ENCODE assay signal across 10 cellular contexts in the genomic region with DNA sequence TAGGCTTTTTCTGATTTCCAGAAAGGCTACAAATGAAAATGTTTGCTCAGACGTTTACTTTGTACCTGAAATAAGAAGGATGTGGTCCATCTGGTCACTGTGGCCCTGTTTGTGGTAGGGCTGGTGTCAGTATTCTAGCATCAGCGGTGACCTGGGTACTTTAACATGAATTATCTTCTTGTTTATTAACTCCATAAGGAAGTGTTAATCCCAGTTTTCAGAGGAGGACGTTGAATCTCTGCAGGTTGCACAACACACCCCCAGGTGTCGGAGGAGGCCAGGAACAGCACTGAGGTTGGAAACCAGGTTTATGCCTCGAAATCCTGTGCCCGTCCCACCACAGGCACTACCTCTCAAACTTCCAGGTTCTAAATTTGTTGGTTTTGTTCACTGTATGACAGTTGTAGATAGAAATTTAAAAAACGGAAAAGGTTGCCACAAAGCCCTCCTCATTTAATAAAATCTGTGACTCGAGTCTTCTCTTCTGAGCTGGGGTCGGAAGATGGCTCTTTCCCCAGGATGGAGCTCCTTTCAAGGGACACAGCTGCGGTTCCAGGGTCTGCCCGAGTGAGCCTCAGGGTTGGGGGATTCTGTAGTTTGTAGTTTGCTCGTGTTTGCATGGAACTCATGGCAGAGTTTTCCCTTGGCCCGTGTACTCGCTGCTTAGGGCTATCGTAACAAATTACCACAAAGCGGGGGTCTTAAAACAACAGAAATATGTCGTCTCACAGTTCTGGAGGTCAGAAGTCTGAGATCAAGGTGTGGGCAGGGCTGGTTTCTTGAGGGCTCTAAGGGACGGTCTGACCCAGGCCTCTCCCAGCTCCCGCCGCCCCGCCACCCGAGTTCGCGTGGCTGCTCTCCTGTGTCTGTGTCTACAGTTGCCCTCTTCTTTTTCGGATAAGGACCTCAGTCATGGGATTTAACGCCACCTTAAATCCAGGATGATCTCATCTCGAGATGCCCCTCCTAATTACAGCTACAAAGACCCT. TPM values are rescaled to one million over a fixed set of nuclear protein-coding genes. Genes with fewer than 3 reads are reported as not detected.
DNase-seq lines count a peak whose midpoint lies in the region; ATAC-seq, FAIRE-seq and TF ChIP-seq lines count a peak whose summit lies in the region.
"Had no signal": no experiment of that assay in that cellular context is flagged by ENCODE, and none has a peak within 500 bp of the region (broad histone marks: within the 10 kb centered on the region; RNA-seq: fewer than 3 reads in every experiment).

No MANE protein-coding gene starts in this region.

- peak overlapping the region; percentile 31 for H3K4me3 ChIP-seq in BLaER1
- H3K4me3 ChIP-seq in KMS-11 (IDR thresholded peaks at IDR 0.05; ENCODE audit: insufficient read depth, low read depth, low read length): no peak overlapping the region
- H3K4me3 ChIP-seq in K562: no peak overlapping the region
- H3K4me3 ChIP-seq: SJCRH30 had no signal

- WGBS in K562 (ENCODE audit: insufficient coverage, low coverage, missing lambda C conversion rate): 12% methylated on average over 27 of the region's 27 CpGs

- no peaks in the 10 kb centered on the region for H3K36me3 Mint-ChIP-seq in naive B cell

- peak overlapping the region; percentile 69 for H3K4me2 ChIP-seq in BLaER1
- peak overlapping the region; percentile 36 for H3K4me2 ChIP-seq in KMS-11
- no peak overlapping the region; the same call in 1 of the 2 replicates for H3K4me2 ChIP-seq in K562 (ENCODE audit: insufficient read depth, low read length)

- H3K4me3 Mint-ChIP-seq in naive B cell: peak overlapping the region; percentile 78 to 93 (median 88)
- H3K4me3 Mint-ChIP-seq: neural crest cell had no signal

- no peaks in the 10 kb centered on the region for H3K27me3 Mint-ChIP-seq in naive B cell

- peak overlapping the region; percentile 33 for H2AFZ ChIP-seq in KMS-11 (ENCODE audit: low read depth)
- H2AFZ ChIP-seq in K562 (ENCODE audit: low read depth, low read length): no peak overlapping the region; the same call in 1 of the 2 replicates

- H3K79me2 ChIP-seq in KMS-11 (ENCODE audit: insufficient read depth, low read depth) (no peaks in the 10 kb centered on the region), K562 (ENCODE audit: control insufficient read depth, insufficient read depth, low read length) (no peaks in the 10 kb centered on the region)

- no peaks in the 10 kb centered on the region for H3K9me1 ChIP-seq in K562 (ENCODE audit: control insufficient read depth, insufficient read depth, low read length)

- no peak for FAIRE-seq in K562 (lab: Jason Lieb, UNC)

- POLR2A ChIA-PET in K562 (lab: Yijun Ruan, JAX): interaction anchor here (0.7 to 1.0 kb wide), 3 partner anchors 9 to 11 kb away, joined by 3 to 4 read pairs (median 3); no protein-coding TSS in a partner anchor

- CTCF ChIA-PET in K562 (lab: Yijun Ruan, JAX; ENCODE audit: low intra/inter-chr PET ratio): no interaction called here

- H3K27me3 ChIP-seq in BLaER1 (no peaks in the 10 kb centered on the region), KMS-11 (ENCODE audit: insufficient read depth, low read depth) (no peaks in the 10 kb centered on the region), K562 (ENCODE audit: control insufficient read depth in 2 of 2, insufficient read depth in 2 of 2, low read length in 2 of 2) (peaks cover 26 to 29% of the 10 kb centered on the region in 2 experiments)
- H3K27me3 ChIP-seq: SJCRH30 had no signal

- TF ChIP-seq RAD21 in K562 (CRISPR knock-in tag; conservative IDR thresholded peaks at IDR 0.05 in 1 of 2, IDR thresholded peaks at IDR 0.05 in 1 of 2): no peak

- H3K9ac ChIP-seq in BLaER1 (peak overlapping the region; percentile 27), KMS-11 (no peak overlapping the region), K562 (ENCODE audit: insufficient read depth in 1 of 2, low read depth in 2 of 2, low read length in 2 of 2) (no peak overlapping the region)

- H4K20me1 ChIP-seq in BLaER1 (no peaks in the 10 kb centered on the region), KMS-11 (ENCODE audit: insufficient read depth) (no peaks in the 10 kb centered on the region), K562 (replicated peaks; ENCODE audit: control insufficient read depth, insufficient read depth, low read length) (no peaks in the 10 kb centered on the region)

- H3K36me3 ChIP-seq in BLaER1: no peaks in the 10 kb centered on the region
- H3K36me3 ChIP-seq in KMS-11 (ENCODE audit: insufficient read depth): no peaks in the 10 kb centered on the region
- H3K36me3 ChIP-seq in K562 (ENCODE audit: control insufficient read depth, insufficient read depth, low read length): no peaks in the 10 kb centered on the region
- H3K36me3 ChIP-seq: SJCRH30 had no signal

- in situ Hi-C loops in K562 (cut with MboI): no loop called here

- no peak for DNase-seq in K562 (ENCODE audit: extremely low read depth in 1 of 4, low spot score in 3 of 4)
- no peak for DNase-seq in naive B cell
- DNase-seq in NCI-H2081 treated with DMSO at 0.1 percent for 48 hours (lab: John Stamatoyannopoulos, UW): no peak
- DNase-seq in globus pallidus (ENCODE audit: low spot score): no peak
- DNase-seq in AG08395 (ENCODE audit: low spot score): no peak
- DNase-seq: SJCRH30 had no signal

- TF ChIP-seq POLR2A in K562 (conservative IDR thresholded peaks at IDR 0.05): no peak

- ATAC-seq in K562 (no peak), naive B cell (ENCODE audit: low read depth in 2 of 2) (no peak), GM21529 (IDR thresholded peaks at IDR 0.05; ENCODE audit: unreplicated experiment) (no peak)

- H3K4me1 ChIP-seq in BLaER1 (peaks cover 26% of the 10 kb centered on the region), KMS-11 (ENCODE audit: low read depth, poor library complexity, severe bottlenecking) (no peaks in the 10 kb centered on the region), K562 (replicated peaks in 1 of 2; ENCODE audit: control insufficient read depth in 2 of 2, insufficient read depth in 2 of 2, low read length in 2 of 2) (no peaks in the 10 kb centered on the region; a peak in 1 of 5 replicates)
- H3K4me1 ChIP-seq: SJCRH30 had no signal

- TF ChIP-seq EP300 in K562 (IDR thresholded peaks at IDR 0.05; ENCODE audit: low read length): no peak

- TF ChIP-seq CTCF in KMS-11 (conservative IDR thresholded peaks at IDR 0.05; ENCODE audit: low read depth, low read length): no peak
- no peak for TF ChIP-seq CTCF in K562 (IDR thresholded peaks at IDR 0.05 in 2 of 3, conservative IDR thresholded peaks at IDR 0.05 in 1 of 3; ENCODE audit: insufficient read depth in 2 of 3, low read depth in 1 of 3, low read length in 3 of 3)

- H3K9me3 ChIP-seq in BLaER1: peaks cover 14% of the 10 kb centered on the region
- peaks cover 4% of the 10 kb centered on the region for H3K9me3 ChIP-seq in K562 (replicated peaks; ENCODE audit: control insufficient read depth, insufficient read depth, low read depth, low read length)
- H3K9me3 ChIP-seq: SJCRH30 had no signal

- intact Hi-C loops in K562 (cut with micrococcal nuclease): no loop called here

- no TSS peak for BruUV-seq in K562 (replicated peaks; lab: Mats Ljungman, UMichigan)

- H3K27ac Mint-ChIP-seq in naive B cell: peak overlapping the region in 5 of 6 donors; percentile 97 to 99 (median 98)

- H3K27ac ChIP-seq in BLaER1 (peak overlapping the region; percentile 46), KMS-11 (no peak overlapping the region), K562 (ENCODE audit: extremely low read depth, low read depth, low read length) (no peak overlapping the region)
- H3K27ac ChIP-seq: SJCRH30 had no signal

- peaks cover 20 to 29% (median 23%) of the 10 kb centered on the region in 3 donors for H3K4me1 Mint-ChIP-seq in naive B cell
- H3K4me1 Mint-ChIP-seq: neural crest cell had no signal

- no peaks in the 10 kb centered on the region for H3K9me3 Mint-ChIP-seq in naive B cell
- H3K9me3 Mint-ChIP-seq: neural crest cell had no signal

TF ChIP-seq in K562, 482 proteins besides CTCF, POLR2A, EP300 and RAD21 (continues in another document):
- no peak for TF ChIP-seq RAD51 (IDR thresholded peaks at IDR 0.05; ENCODE audit: borderline replicate concordance, low read depth)
- no peak for TF ChIP-seq FOXK2 (conservative IDR thresholded peaks at IDR 0.05 in 1 of 2, IDR thresholded peaks at IDR 0.05 in 1 of 2; ENCODE audit: low read depth in 2 of 2)
- TF ChIP-seq SMARCA5 (IDR thresholded peaks at IDR 0.05): no peak
- TF ChIP-seq ZNF224 (CRISPR knock-in tag; IDR thresholded peaks at IDR 0.05): no peak
- no peak for TF ChIP-seq MECOM (CRISPR knock-in tag; IDR thresholded peaks at IDR 0.05)
- TF ChIP-seq CEBPB (tag; IDR thresholded peaks at IDR 0.05): peak; percentile 72
- TF ChIP-seq, protein P1, sequence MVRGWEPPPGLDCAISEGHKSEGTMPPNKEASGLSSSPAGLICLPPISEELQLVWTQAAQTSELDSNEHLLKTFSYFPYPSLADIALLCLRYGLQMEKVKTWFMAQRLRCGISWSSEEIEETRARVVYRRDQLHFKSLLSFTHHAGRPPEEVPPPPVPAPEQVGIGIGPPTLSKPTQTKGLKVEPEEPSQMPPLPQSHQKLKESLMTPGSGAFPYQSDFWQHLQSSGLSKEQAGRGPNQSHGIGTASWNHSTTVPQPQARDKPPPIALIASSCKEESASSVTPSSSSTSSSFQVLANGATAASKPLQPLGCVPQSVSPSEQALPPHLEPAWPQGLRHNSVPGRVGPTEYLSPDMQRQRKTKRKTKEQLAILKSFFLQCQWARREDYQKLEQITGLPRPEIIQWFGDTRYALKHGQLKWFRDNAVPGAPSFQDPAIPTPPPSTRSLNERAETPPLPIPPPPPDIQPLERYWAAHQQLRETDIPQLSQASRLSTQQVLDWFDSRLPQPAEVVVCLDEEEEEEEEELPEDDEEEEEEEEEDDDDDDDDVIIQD (CRISPR knock-in tag; IDR thresholded peaks at IDR 0.05): no peak

RNA-seq across cellular contexts. Expression of a gene that starts 13.7 kb away (rescaled TPM):
- total RNA-seq in K562 (2011; cell fraction: chromatin; rRNA removed; ENCODE audit: low replicate concordance): 26.9 and 48.0 TPM in 2 replicates
- 30.5 and 38.2 TPM in 2 replicates for total RNA-seq in K562 (2011; cell fraction: nucleolus; rRNA removed)
- total RNA-seq in K562 (2011; cell fraction: nucleoplasm; rRNA removed): 24.9 and 32.4 TPM in 2 replicates
- total RNA-seq in K562 (2014; rRNA removed): 13.6 and 13.9 TPM in 2 replicates
- 9.2 and 11.1 TPM in 2 replicates for total RNA-seq in K562 (2014; rRNA removed; fragmentation: Illumina TruSeq; extraction: Trizol)
- total RNA-seq in K562 (2015; rRNA removed; fragmentation: Illumina TruSeq; extraction: Trizol): 15.5 and 18.4 TPM in 2 replicates
- total RNA-seq in K562 (2021): 18.4 and 20.8 TPM in 2 replicates
- polyA plus RNA-seq in K562 (2011; rRNA removed): 17.0 and 20.6 TPM in 2 replicates
- polyA plus RNA-seq in K562 (2011; cell fraction: cytosol; rRNA removed): 14.5 and 16.7 TPM in 2 replicates
- 32.2 and 34.4 TPM in 2 replicates for polyA plus RNA-seq in K562 (2011; cell fraction: nucleus; rRNA removed)
- polyA plus RNA-seq in K562 (2012): 10.5 and 12.5 TPM in 2 replicates
- 15.2 TPM in 2 replicates for polyA plus RNA-seq in K562 (2014; fragmentation: Illumina TruSeq; extraction: Trizol)
- polyA plus RNA-seq in K562 (2014; fragmentation: Nextera tagmentation; extraction: Ambion mirVana): under 1 TPM; 0.14 to 0.53 TPM
- polyA plus RNA-seq in K562 (2014; rRNA removed): 13.1 and 14.9 TPM in 2 replicates
- 10.9 and 14.5 TPM in 2 replicates for polyA minus RNA-seq in K562 (2011; rRNA and poly(A)+ RNA removed)
- polyA minus RNA-seq in K562 (2011; cell fraction: cytosol; rRNA and poly(A)+ RNA removed): 13.2 and 14.3 TPM in 2 replicates
- polyA minus RNA-seq in K562 (2011; cell fraction: nucleus; rRNA and poly(A)+ RNA removed): 9.4 and 24.4 TPM in 2 replicates
- polyA plus RNA-seq in naive B cell (ENCODE audit: low read depth in 6 of 6): 10 to 100 TPM; 19.5 to 63.3 (median 52.7) TPM
